17 cellular contexts compared by ENCODE assay signal in the genomic region with DNA sequence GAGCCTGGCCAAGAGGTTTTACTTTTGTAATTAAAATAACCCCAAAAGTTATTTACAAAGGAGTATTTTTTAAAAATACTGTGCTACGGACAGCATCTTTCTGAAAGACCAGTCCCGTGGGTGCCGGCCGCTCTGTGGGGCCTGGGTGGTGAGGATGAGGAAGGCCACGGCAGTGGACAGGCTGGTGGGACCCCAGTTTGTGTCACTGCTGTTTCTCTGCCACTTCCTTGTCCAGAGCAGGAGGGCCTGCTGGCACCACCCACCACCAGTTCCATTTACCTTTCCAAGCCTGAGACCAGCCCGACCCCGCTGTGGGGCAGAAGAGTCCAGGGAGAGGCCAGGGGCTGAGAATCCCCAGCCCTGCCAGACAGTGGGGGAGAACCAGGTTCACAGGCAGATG. TPM values are rescaled to one million over a fixed set of nuclear protein-coding genes. Genes with fewer than 3 reads are reported as not detected.
A peak's percentile ranks its signal among the peaks of the same experiment; 100 is the strongest.
DNase-seq lines count a peak whose midpoint lies in the region; ATAC-seq, FAIRE-seq and TF ChIP-seq lines count a peak whose summit lies in the region.
"Had no signal": no experiment of that assay in that cellular context is flagged by ENCODE, and none has a peak within 500 bp of the region (broad histone marks: within the 10 kb centered on the region; RNA-seq: fewer than 3 reads in every experiment).

No MANE protein-coding gene starts in this region.

- H3K27me3 ChIP-seq in heart right ventricle, result no peaks in the 10 kb centered on the region
- H3K27me3 ChIP-seq in keratinocyte (ENCODE audit: control insufficient read depth, extremely low read depth, insufficient read depth, low read length), result no peaks in the 10 kb centered on the region
- H3K27me3 ChIP-seq in psoas muscle (ENCODE audit: insufficient read depth in 3 of 3, low read length in 2 of 3), result no peaks in the 10 kb centered on the region
- H3K27me3 ChIP-seq: BLaER1 had no signal

- peaks cover 40% of the 10 kb centered on the region for H4K20me1 ChIP-seq in keratinocyte (ENCODE audit: control insufficient read depth, extremely low read depth, insufficient read depth, low read length)

- no peak for DNase-seq in heart right ventricle
- no peak for DNase-seq in cardiac septum (ENCODE audit: low spot score)
- DNase-seq in keratinocyte (ENCODE audit: low read depth, low spot score), result no peak
- DNase-seq in psoas muscle, result peak in 1 of 2 donors; percentile 39
- DNase-seq in activated CD4-positive, alpha-beta T cell treated with anti-CD3 and anti-CD28 coated beads for 48 hours, result no peak
- DNase-seq in NCI-H1092 treated with DMSO at 0.1 percent for 48 hours (lab: John Stamatoyannopoulos, UW), result no peak
- DNase-seq: CD8-positive, alpha-beta memory T cell; DMS79 treated with DMSO at 0.1 percent for 48 hours; MV-4-11; NCI-H1417 treated with DMSO at 0.1 percent for 48 hours; NCI-H2029; NCI-H774 had no signal

- peaks cover 67% of the 10 kb centered on the region for H3K79me2 ChIP-seq in keratinocyte (ENCODE audit: control insufficient read depth, insufficient read depth, low read length)

- no peak for FAIRE-seq in keratinocyte (lab: Jason Lieb, UNC)
- FAIRE-seq: A204.1, D721Med had no signal

- H3K27ac ChIP-seq in heart right ventricle (peak overlapping the region; percentile 31 to 84 (median 63)), keratinocyte (ENCODE audit: control insufficient read depth, insufficient read depth, low read length) (peak overlapping the region; percentile 4), psoas muscle (peak overlapping the region; percentile 14)
- H3K27ac ChIP-seq: BLaER1 had no signal

- no peak overlapping the region for H3K4me2 ChIP-seq in keratinocyte (ENCODE audit: control insufficient read depth, extremely low read depth, insufficient read depth, low read depth, low read length)
- H3K4me2 ChIP-seq: BLaER1 had no signal

- H3K9me3 ChIP-seq in heart right ventricle (no peaks in the 10 kb centered on the region), keratinocyte (ENCODE audit: control insufficient read depth, low read depth, low read length) (no peaks in the 10 kb centered on the region), psoas muscle (no peaks in the 10 kb centered on the region)
- H3K9me3 ChIP-seq: BLaER1 had no signal

- dilution Hi-C loops in keratinocyte (cut with MboI; ENCODE audit: extremely low pct_ligation_motif_present, low sequenced_read_pairs), result no loop called here

- intact Hi-C loops in heart right ventricle (cut with DNase I) (no loop called here), cardiac septum (cut with DNase I) (no loop called here), psoas muscle (cut with DNase I) (no loop called here)

- WGBS in heart right ventricle, 2 donors, result 93 to 96% methylated on average over 7 of the region's 7 CpGs
- WGBS in psoas muscle, 3 donors, result 91 to 94% (median 93%) methylated on average over 7 of the region's 7 CpGs

- no peak for TF ChIP-seq CTCF in heart right ventricle (IDR thresholded peaks at IDR 0.05)
- no peak for TF ChIP-seq CTCF in keratinocyte (optimal IDR thresholded peaks at IDR 0.05 in 1 of 3, IDR thresholded peaks at IDR 0.05 in 1 of 3, conservative IDR thresholded peaks at IDR 0.05 in 1 of 3; ENCODE audit: extremely low read depth in 1 of 3, insufficient read depth in 2 of 3, low read length in 3 of 3)
- TF ChIP-seq CTCF in psoas muscle (IDR thresholded peaks at IDR 0.05), result no peak

- no peak overlapping the region for H2AFZ ChIP-seq in keratinocyte (ENCODE audit: control insufficient read depth, low read length)

- H3K4me1 ChIP-seq in heart right ventricle (peaks cover 2 to 54% (median 28%) of the 10 kb centered on the region in 9 donors), keratinocyte (ENCODE audit: control insufficient read depth, extremely low read depth, insufficient read depth, low read length) (peaks cover 42% of the 10 kb centered on the region), psoas muscle (peaks cover 31% of the 10 kb centered on the region)

- ATAC-seq in heart right ventricle (no peak), psoas muscle (no peak), GM19324 (IDR thresholded peaks at IDR 0.05; ENCODE audit: low FRiP score, unreplicated experiment) (no peak)
- ATAC-seq: HCT116 had no signal

- H3K36me3 ChIP-seq in heart right ventricle, result peaks cover 0 to 100% (median 34%) of the 10 kb centered on the region in 9 donors
- peaks cover 31 to 41% of the 10 kb centered on the region in 2 experiments for H3K36me3 ChIP-seq in keratinocyte (ENCODE audit: control insufficient read depth in 2 of 2, extremely low read depth in 1 of 2, insufficient read depth in 2 of 2, low read length in 2 of 2)
- H3K36me3 ChIP-seq in psoas muscle (ENCODE audit: insufficient read depth in 1 of 2, low read depth in 1 of 2), result peaks cover 2 to 75% of the 10 kb centered on the region in 2 donors

- H3K9me1 ChIP-seq in keratinocyte (ENCODE audit: control insufficient read depth, extremely low read depth, insufficient read depth, low read length), result peaks cover 2% of the 10 kb centered on the region

- no peak overlapping the region for H3K9ac ChIP-seq in keratinocyte (ENCODE audit: control insufficient read depth, extremely low read depth, insufficient read depth, low read length)
- H3K9ac ChIP-seq: BLaER1 had no signal

- H3K4me3 ChIP-seq in heart right ventricle (no peak overlapping the region), keratinocyte (ENCODE audit: control insufficient read depth in 2 of 3, extremely low read depth in 1 of 3, insufficient read depth in 2 of 3, low read depth in 1 of 3, low read length in 3 of 3) (no peak overlapping the region), psoas muscle (no peak overlapping the region)
- H3K4me3 ChIP-seq: BLaER1 had no signal

RNA-seq across cellular contexts. Expression of gene ELAVL1, which starts 23.8 kb away (rescaled TPM):
- 10 to 100 TPM; 44.2 to 60.1 (median 55.3) TPM for total RNA-seq in heart right ventricle
- 10 to 100 TPM; 11.6 to 31.7 TPM for polyA plus RNA-seq in heart right ventricle
- 55.2 TPM for total RNA-seq in cardiac septum
- polyA plus RNA-seq in keratinocyte, result 32.6 to 96.8 TPM (median 46.9 TPM) in 3 replicates
- polyA plus RNA-seq in keratinocyte (2011; ENCODE audit: low read depth), result 52.0 TPM
- 62.0 and 62.8 TPM in 2 replicates for polyA plus RNA-seq in keratinocyte (2011; cell fraction: cytosol; rRNA removed)
- polyA plus RNA-seq in keratinocyte (2011; cell fraction: nucleus; rRNA removed), result 41.0 and 46.6 TPM in 2 replicates
- polyA plus RNA-seq in keratinocyte (2012; ENCODE audit: low replicate concordance), result 33.9 and 74.6 TPM in 2 replicates
- 39.0 to 89.0 TPM (median 56.0 TPM) in 3 replicates for polyA minus RNA-seq in keratinocyte
- polyA minus RNA-seq in keratinocyte (2011; cell fraction: cytosol; rRNA and poly(A)+ RNA removed), result 52.0 TPM
- polyA minus RNA-seq in keratinocyte (2011; cell fraction: nucleus; rRNA and poly(A)+ RNA removed), result 16.2 and 23.0 TPM in 2 replicates
- total RNA-seq in psoas muscle, result 10 to 100 TPM; 44.5 to 57.9 (median 48.0) TPM
- polyA plus RNA-seq in psoas muscle, result 10 to 100 TPM; 22.3 to 41.6 (median 41.4) TPM

RNA-seq across cellular contexts. Expression of gene TIMM44, which starts 38.2 kb away (rescaled TPM):
- total RNA-seq in heart right ventricle, result 10 to 100 TPM; 54.9 to 97.5 (median 71.4) TPM
- 100 to 1,000 TPM; 110 to 188 TPM for polyA plus RNA-seq in heart right ventricle
- total RNA-seq in cardiac septum, result 82.6 TPM
- 32.4 to 37.1 TPM (median 34.8 TPM) in 3 replicates for polyA plus RNA-seq in keratinocyte
- 29.0 TPM for polyA plus RNA-seq in keratinocyte (2011; ENCODE audit: low read depth)
- 23.2 and 44.5 TPM in 2 replicates for polyA plus RNA-seq in keratinocyte (2011; cell fraction: cytosol; rRNA removed)
- 48.6 and 57.5 TPM in 2 replicates for polyA plus RNA-seq in keratinocyte (2011; cell fraction: nucleus; rRNA removed)
- polyA plus RNA-seq in keratinocyte (2012; ENCODE audit: low replicate concordance), result 43.7 and 46.1 TPM in 2 replicates
- polyA minus RNA-seq in keratinocyte, result 15.3 to 25.4 TPM (median 20.0 TPM) in 3 replicates
- 40.5 TPM for polyA minus RNA-seq in keratinocyte (2011; cell fraction: cytosol; rRNA and poly(A)+ RNA removed)
- 23.8 and 25.2 TPM in 2 replicates for polyA minus RNA-seq in keratinocyte (2011; cell fraction: nucleus; rRNA and poly(A)+ RNA removed)
- total RNA-seq in psoas muscle, result 10 to 100 TPM; 67.0 to 95.8 (median 80.0) TPM
- polyA plus RNA-seq in psoas muscle, result 100 to 1,000 TPM in 2 of 3 donors, 10 to 100 TPM in 1; 95.1 to 173 (median 119) TPM

RNA-seq across cellular contexts. Expression of gene CTXN1, which starts 55.7 kb away (rescaled TPM):
- total RNA-seq in heart right ventricle (under 1 TPM in 6 of 10 donors, not detected in 4; 0.18 to 0.44 (median 0.24) TPM), cardiac septum (0.24 TPM), psoas muscle (under 1 TPM in 1 of 4 donors, not detected in 3; 0.30 TPM)
- polyA plus RNA-seq in heart right ventricle (under 1 TPM in 1 of 2 donors, not detected in 1; 0.74 TPM), keratinocyte (0.41 to 2.1 TPM (median 1.5 TPM) in 3 replicates), psoas muscle (under 1 TPM in 2 of 3 donors, not detected in 1; 0.04 to 0.25 TPM)
- 1.2 TPM for polyA plus RNA-seq in keratinocyte (2011; ENCODE audit: low read depth)
- 1.9 and 10.7 TPM in 2 replicates for polyA plus RNA-seq in keratinocyte (2011; cell fraction: cytosol; rRNA removed)
- polyA plus RNA-seq in keratinocyte (2011; cell fraction: nucleus; rRNA removed), result 1.7 and 3.9 TPM in 2 replicates
- 5.0 and 6.3 TPM in 2 replicates for polyA plus RNA-seq in keratinocyte (2012; ENCODE audit: low replicate concordance)
- 0.22 to 2.0 TPM (median 0.30 TPM) in 3 replicates for polyA minus RNA-seq in keratinocyte
- 30.5 TPM for polyA minus RNA-seq in keratinocyte (2011; cell fraction: cytosol; rRNA and poly(A)+ RNA removed)
- polyA minus RNA-seq in keratinocyte (2011; cell fraction: nucleus; rRNA and poly(A)+ RNA removed), result 0.62 and 4.4 TPM in 2 replicates
- polyA plus RNA-seq: CD8-positive, alpha-beta memory T cell had no signal

Comparison
In these comparisons a context has a peak if more than half of its experiments do, and no peak if none do; other contexts are left out.
1. H3K27ac ChIP-seq: peak in every context shown above with its lines; median percentile 63 in heart right ventricle; 14 in psoas muscle; 4 in keratinocyte.